In the genomic region with DNA sequence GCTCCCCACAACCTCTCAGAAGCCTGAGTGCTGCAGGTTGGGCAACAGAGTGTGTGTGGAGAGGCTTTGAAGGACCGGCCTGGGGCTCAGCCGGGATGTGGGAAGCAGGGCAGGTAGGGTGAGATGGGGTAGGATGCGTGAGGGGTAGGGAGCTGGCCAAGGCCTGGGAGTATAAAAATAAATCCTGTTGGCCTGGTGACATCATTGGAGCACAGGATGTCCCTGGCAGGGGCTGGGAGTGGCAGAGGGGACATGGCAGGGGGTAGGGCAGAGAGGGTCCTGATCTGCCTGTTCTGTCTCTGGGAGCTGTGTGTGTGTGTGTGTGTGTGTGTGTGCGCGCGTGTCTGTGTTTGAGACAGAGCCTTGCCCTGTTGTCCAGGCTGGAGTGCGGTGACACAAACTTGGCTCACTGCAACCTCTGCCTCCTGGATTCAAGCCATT, we compare ENCODE assay signal across 11 cellular contexts. TPM values are rescaled to one million over a fixed set of nuclear protein-coding genes. Genes with fewer than 3 reads are reported as not detected.
DNase-seq lines count a peak whose midpoint lies in the region; ATAC-seq and TF ChIP-seq lines count a peak whose summit lies in the region.
"Had no signal": no experiment of that assay in that cellular context is flagged by ENCODE, and none has a peak within 500 bp of the region (broad histone marks: within the 10 kb centered on the region; RNA-seq: fewer than 3 reads in every experiment).

No MANE protein-coding gene starts in this region.

- DNase-seq in body of pancreas (peak; percentile 71 to 91 (median 78)), substantia nigra (lab: John Stamatoyannopoulos, UW) (peak in 22 of 49 donors; percentile 20 to 79 (median 32)), T-helper 2 cell (no peak), NCI-H2196 treated with DMSO at 0.1 percent for 48 hours (lab: John Stamatoyannopoulos, UW; ENCODE audit: unreplicated experiment) (no peak)
- DNase-seq: activated CD4-positive, CD25-positive, alpha-beta regulatory T cell treated with anti-CD3 and anti-CD28 coated beads, Interleukin-2, amount 50 U/mL, for 72 hours; DMS153; endodermal cell had no signal

- no peaks in the 10 kb centered on the region for H3K9me3 Mint-ChIP-seq in IgD-negative memory B cell
- H3K9me3 Mint-ChIP-seq: endodermal cell had no signal

- H3K27me3 ChIP-seq in body of pancreas (no peaks in the 10 kb centered on the region), liver (ENCODE audit: control insufficient read depth in 4 of 4, insufficient read depth in 4 of 4, low read length in 3 of 4) (no peaks in the 10 kb centered on the region)
- H3K27me3 ChIP-seq: neutrophil had no signal

- TF ChIP-seq CTCF in body of pancreas (IDR thresholded peaks at IDR 0.05) (peak in 1 of 7 experiments; percentile 8), liver (IDR thresholded peaks at IDR 0.05; ENCODE audit: low read depth, low read length, missing input control) (no peak)

- WGBS in body of pancreas, 2 donors, result 20 to 41% methylated on average over 3 to 6 of the region's 7 CpGs
- WGBS in liver, result 28% methylated on average over 7 of the region's 7 CpGs

- ATAC-seq in body of pancreas, result peak; percentile 68
- no peak for ATAC-seq in HG03460 (IDR thresholded peaks at IDR 0.05; ENCODE audit: unreplicated experiment)

- peak in 1 of 2 donors; percentile 36 for TF ChIP-seq RAD21 in liver (IDR thresholded peaks at IDR 0.05)

- H3K4me1 ChIP-seq in body of pancreas (peaks cover 59% of the 10 kb centered on the region), liver (ENCODE audit: control insufficient read depth in 4 of 4, insufficient read depth in 4 of 4, low read length in 3 of 4) (peaks cover 10 to 35% (median 23%) of the 10 kb centered on the region in 4 donors)

- H3K9me3 ChIP-seq in body of pancreas (no peaks in the 10 kb centered on the region), liver (ENCODE audit: control insufficient read depth in 4 of 4, low read length in 3 of 4) (no peaks in the 10 kb centered on the region)
- H3K9me3 ChIP-seq: neutrophil had no signal

- H3K4me3 Mint-ChIP-seq in IgD-negative memory B cell, result peak overlapping the region in 2 of 4 donors; percentile 22 to 57
- H3K4me3 Mint-ChIP-seq: endodermal cell had no signal

- no peaks in the 10 kb centered on the region for H3K27me3 Mint-ChIP-seq in IgD-negative memory B cell

- intact Hi-C loops in body of pancreas (cut with DNase I), result no loop called here

- H3K4me3 ChIP-seq in body of pancreas (no peak overlapping the region), liver (ENCODE audit: low read depth in 1 of 3, low read length in 3 of 3) (no peak overlapping the region)

- H3K9ac ChIP-seq in liver (ENCODE audit: low read depth in 1 of 2, low read length in 2 of 2), result no peak overlapping the region

- H3K27ac Mint-ChIP-seq in IgD-negative memory B cell, result peak overlapping the region in 2 of 3 donors; percentile 91 to 93
- H3K27ac Mint-ChIP-seq: endodermal cell had no signal

- H3K36me3 Mint-ChIP-seq in IgD-negative memory B cell, result no peaks in the 10 kb centered on the region

- peaks cover 26 to 39% (median 30%) of the 10 kb centered on the region in 3 donors for H3K4me1 Mint-ChIP-seq in IgD-negative memory B cell

- H3K27ac ChIP-seq in body of pancreas, result peak overlapping the region; percentile 80 to 99 (median 98)
- H3K27ac ChIP-seq in liver (ENCODE audit: low read depth in 1 of 2, low read length in 2 of 2), result peak overlapping the region; percentile 62 to 68
- peak overlapping the region; percentile 100 for H3K27ac ChIP-seq in substantia nigra (ENCODE audit: low read depth, low read length, poor library complexity, severe bottlenecking)
- H3K27ac ChIP-seq: neutrophil had no signal

- H3K36me3 ChIP-seq in body of pancreas (replicated peaks in 1 of 2; ENCODE audit: insufficient read depth in 1 of 2, low read depth in 2 of 2) (no peaks in the 10 kb centered on the region), liver (ENCODE audit: control insufficient read depth in 4 of 4, insufficient read depth in 3 of 4, low read depth in 1 of 4, low read length in 3 of 4) (no peaks in the 10 kb centered on the region)
- H3K36me3 ChIP-seq: neutrophil had no signal

- TF ChIP-seq POLR2A in body of pancreas (IDR thresholded peaks at IDR 0.05), result peak in 2 of 3 donors; percentile 35 to 39

TF ChIP-seq in liver, 16 proteins besides CTCF, POLR2A, EP300 and RAD21:
- TF ChIP-seq FOXA2 (IDR thresholded peaks at IDR 0.05), result no peak
- TF ChIP-seq, protein P1, sequence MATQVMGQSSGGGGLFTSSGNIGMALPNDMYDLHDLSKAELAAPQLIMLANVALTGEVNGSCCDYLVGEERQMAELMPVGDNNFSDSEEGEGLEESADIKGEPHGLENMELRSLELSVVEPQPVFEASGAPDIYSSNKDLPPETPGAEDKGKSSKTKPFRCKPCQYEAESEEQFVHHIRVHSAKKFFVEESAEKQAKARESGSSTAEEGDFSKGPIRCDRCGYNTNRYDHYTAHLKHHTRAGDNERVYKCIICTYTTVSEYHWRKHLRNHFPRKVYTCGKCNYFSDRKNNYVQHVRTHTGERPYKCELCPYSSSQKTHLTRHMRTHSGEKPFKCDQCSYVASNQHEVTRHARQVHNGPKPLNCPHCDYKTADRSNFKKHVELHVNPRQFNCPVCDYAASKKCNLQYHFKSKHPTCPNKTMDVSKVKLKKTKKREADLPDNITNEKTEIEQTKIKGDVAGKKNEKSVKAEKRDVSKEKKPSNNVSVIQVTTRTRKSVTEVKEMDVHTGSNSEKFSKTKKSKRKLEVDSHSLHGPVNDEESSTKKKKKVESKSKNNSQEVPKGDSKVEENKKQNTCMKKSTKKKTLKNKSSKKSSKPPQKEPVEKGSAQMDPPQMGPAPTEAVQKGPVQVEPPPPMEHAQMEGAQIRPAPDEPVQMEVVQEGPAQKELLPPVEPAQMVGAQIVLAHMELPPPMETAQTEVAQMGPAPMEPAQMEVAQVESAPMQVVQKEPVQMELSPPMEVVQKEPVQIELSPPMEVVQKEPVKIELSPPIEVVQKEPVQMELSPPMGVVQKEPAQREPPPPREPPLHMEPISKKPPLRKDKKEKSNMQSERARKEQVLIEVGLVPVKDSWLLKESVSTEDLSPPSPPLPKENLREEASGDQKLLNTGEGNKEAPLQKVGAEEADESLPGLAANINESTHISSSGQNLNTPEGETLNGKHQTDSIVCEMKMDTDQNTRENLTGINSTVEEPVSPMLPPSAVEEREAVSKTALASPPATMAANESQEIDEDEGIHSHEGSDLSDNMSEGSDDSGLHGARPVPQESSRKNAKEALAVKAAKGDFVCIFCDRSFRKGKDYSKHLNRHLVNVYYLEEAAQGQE (IDR thresholded peaks at IDR 0.05), result peak; percentile 19
- peak; percentile 30 for TF ChIP-seq HNF4G (IDR thresholded peaks at IDR 0.05)
- no peak for TF ChIP-seq NR2F2 (IDR thresholded peaks at IDR 0.05)
- peak; percentile 72 for TF ChIP-seq SP1 (IDR thresholded peaks at IDR 0.05)
- TF ChIP-seq ZBTB33 (IDR thresholded peaks at IDR 0.05), result no peak
- TF ChIP-seq RXRA (IDR thresholded peaks at IDR 0.05), result peak; percentile 44 to 69
- TF ChIP-seq HNF4A (conservative IDR thresholded peaks at IDR 0.05), result peak; percentile 39 to 51
- no peak for TF ChIP-seq YY1 (IDR thresholded peaks at IDR 0.05)
- TF ChIP-seq JUND (IDR thresholded peaks at IDR 0.05), result peak in 1 of 2 donors; percentile 27
- no peak for TF ChIP-seq EGR1 (IDR thresholded peaks at IDR 0.05; ENCODE audit: low read depth in 2 of 2)
- peak; percentile 44 for TF ChIP-seq ATF3 (IDR thresholded peaks at IDR 0.05)

RNA-seq across cellular contexts. Expression of gene TEF, which starts 28.6 kb away (rescaled TPM):
- polyA plus RNA-seq in IgD-negative memory B cell (2.9 TPM), liver (10 to 100 TPM in 1 of 2 donors, 1 to 10 TPM in 1; 5.7 to 11.6 TPM)
- total RNA-seq in body of pancreas (10 to 100 TPM; 10.9 to 29.0 TPM), liver (10 to 100 TPM in 1 of 2 donors, 1 to 10 TPM in 1; 8.8 to 16.2 TPM)

RNA-seq across cellular contexts. Expression of gene TOB2, which starts 36.3 kb away (rescaled TPM):
- polyA plus RNA-seq in IgD-negative memory B cell (52.2 TPM), liver (10 to 100 TPM in 1 of 2 donors, 1 to 10 TPM in 1; 9.8 to 12.9 TPM)
- total RNA-seq in body of pancreas (10 to 100 TPM; 23.1 to 27.2 TPM), liver (10 to 100 TPM; 11.6 to 17.1 TPM)

RNA-seq across cellular contexts. Expression of gene PHF5A, which starts 58.2 kb away (rescaled TPM):
- polyA plus RNA-seq in IgD-negative memory B cell (23.8 TPM), liver (10 to 100 TPM; 15.8 to 19.1 TPM)
- total RNA-seq in body of pancreas (10 to 100 TPM; 15.5 to 19.2 TPM), liver (10 to 100 TPM; 27.3 to 31.7 TPM)

RNA-seq across cellular contexts. Expression of gene ACO2, which starts 58.6 kb away (rescaled TPM):
- polyA plus RNA-seq in IgD-negative memory B cell (132 TPM), liver (10 to 100 TPM; 45.3 to 76.1 TPM)
- total RNA-seq in body of pancreas (10 to 100 TPM; 32.7 to 75.5 TPM), liver (10 to 100 TPM; 62.8 to 75.1 TPM)

Comparison
In these comparisons a context has a peak if more than half of its experiments do, and no peak if none do; other contexts are left out.
1. DNase-seq: peak in body of pancreas (4 of 4); none in T-helper 2 cell (0 of 5) and NCI-H2196 treated with DMSO at 0.1 percent for 48 hours (single experiment).
2. Peak in every context shown above with its lines, with median percentiles within 50 percentile points of each other: H3K27ac ChIP-seq.